ENCODE assay signal across 16 cellular contexts in the genomic region with DNA sequence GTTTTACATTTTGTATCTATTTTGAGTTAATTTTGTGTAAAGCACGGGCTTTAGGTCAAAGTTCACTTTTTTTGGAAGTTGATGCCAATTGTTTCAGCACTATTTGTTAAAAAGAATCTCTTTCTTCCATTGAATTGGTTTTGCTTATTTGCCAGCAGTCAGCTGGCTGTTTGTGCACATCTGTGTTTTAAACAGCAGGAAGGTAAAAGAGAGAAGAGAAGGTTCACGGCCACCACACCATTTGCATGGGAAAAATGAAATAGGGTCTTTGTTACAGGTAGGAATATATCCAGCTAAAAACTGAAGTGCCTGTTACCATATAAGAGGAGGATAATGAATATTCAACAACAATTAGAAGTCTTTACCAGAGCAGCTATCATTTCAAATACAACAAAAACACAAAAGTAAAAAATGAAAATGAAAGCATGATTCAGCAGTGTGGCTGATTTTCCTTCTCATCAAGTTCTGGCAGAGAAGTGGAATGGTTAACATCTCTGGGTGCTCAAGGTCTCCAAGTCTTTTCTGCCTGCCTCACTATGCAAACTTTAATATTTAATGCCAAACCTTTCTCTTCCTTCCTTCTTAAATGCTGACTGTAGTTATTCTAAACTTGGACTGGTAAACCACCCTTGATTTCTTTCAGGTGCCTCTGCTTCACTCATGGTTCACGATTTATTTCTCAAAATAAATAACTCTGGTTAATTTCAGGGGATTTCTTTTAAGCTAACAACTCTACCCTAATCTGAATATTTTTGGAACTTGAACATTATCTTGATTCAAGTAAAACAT.
DNase-seq lines count a peak whose midpoint lies in the region; ATAC-seq and TF ChIP-seq lines count a peak whose summit lies in the region.
"Had no signal": no experiment of that assay in that cellular context is flagged by ENCODE, and none has a peak within 500 bp of the region (broad histone marks: within the 10 kb centered on the region; RNA-seq: fewer than 3 reads in every experiment).

No MANE protein-coding gene starts in this region.

- no peaks in the 10 kb centered on the region for H3K4me1 Mint-ChIP-seq in activated CD4-positive, alpha-beta memory T cell treated with anti-CD3 and anti-CD28 coated beads for 36 hours (ENCODE audit: low read depth)
- H3K4me1 Mint-ChIP-seq: activated naive CD8-positive, alpha-beta T cell treated with anti-CD3 and anti-CD28 coated beads, Interleukin-2, amount 10 ng/mL, durations not matched to agents 7 days and 5 days; GM23338 had no signal

- peaks cover 2% of the 10 kb centered on the region for H3K9me3 Mint-ChIP-seq in activated CD4-positive, alpha-beta memory T cell treated with anti-CD3 and anti-CD28 coated beads for 36 hours
- H3K9me3 Mint-ChIP-seq: GM23338 had no signal

- H3K4me1 ChIP-seq in ACC112 (ENCODE audit: control insufficient read depth, insufficient read depth, low read length, unreplicated experiment), result no peaks in the 10 kb centered on the region
- H3K4me1 ChIP-seq in upper lobe of left lung, result no peaks in the 10 kb centered on the region
- H3K4me1 ChIP-seq: prostate gland, tibial artery had no signal

- H3K36me3 ChIP-seq in ACC112 (ENCODE audit: insufficient read depth, low read length) (no peaks in the 10 kb centered on the region), upper lobe of left lung (no peaks in the 10 kb centered on the region)
- H3K36me3 ChIP-seq: heart right ventricle, prostate gland, tibial artery had no signal

- no peaks in the 10 kb centered on the region for H3K36me3 Mint-ChIP-seq in activated CD4-positive, alpha-beta memory T cell treated with anti-CD3 and anti-CD28 coated beads for 36 hours
- H3K36me3 Mint-ChIP-seq: activated naive CD8-positive, alpha-beta T cell treated with anti-CD3 and anti-CD28 coated beads, Interleukin-2, amount 10 ng/mL, durations not matched to agents 7 days and 5 days had no signal

- peak overlapping the region; percentile 45 for H2AFZ ChIP-seq in ACC112 (ENCODE audit: low read length, unreplicated experiment)
- H2AFZ ChIP-seq: GM23338 had no signal

- no peak for TF ChIP-seq CTCF in upper lobe of left lung (IDR thresholded peaks at IDR 0.05)

- DNase-seq in NCI-H460 (ENCODE audit: extremely low read depth, low read depth) (peak; percentile 9), NCI-H2081 treated with DMSO at 0.1 percent for 48 hours (lab: John Stamatoyannopoulos, UW) (no peak), upper lobe of left lung (no peak)
- no peak for DNase-seq in activated CD4-positive, alpha-beta memory T cell treated with anti-CD3 and anti-CD28 coated beads for 36 hours
- no peak for DNase-seq in activated CD4-positive, alpha-beta T cell treated with anti-CD3 and anti-CD28 coated beads, Interleukin-2, amount 50 U/mL, for 48 hours
- DNase-seq: activated naive CD8-positive, alpha-beta T cell treated with anti-CD3 and anti-CD28 coated beads, Interleukin-2, amount 10 ng/mL, durations not matched to agents 7 days and 5 days; effector memory CD4-positive, alpha-beta T cell; NCI-H2171 treated with DMSO at 0.1 percent for 48 hours; tibial artery had no signal

- H3K79me2 ChIP-seq in ACC112 (ENCODE audit: control insufficient read depth, insufficient read depth, low read length, unreplicated experiment), result no peaks in the 10 kb centered on the region

- CTCF ChIA-PET in activated CD4-positive, alpha-beta memory T cell treated with anti-CD3 and anti-CD28 coated beads for 36 hours (lab: Charles Lee), result no interaction called here

- no peak overlapping the region for H3K4me3 Mint-ChIP-seq in activated CD4-positive, alpha-beta memory T cell treated with anti-CD3 and anti-CD28 coated beads for 36 hours
- H3K4me3 Mint-ChIP-seq: activated naive CD8-positive, alpha-beta T cell treated with anti-CD3 and anti-CD28 coated beads, Interleukin-2, amount 10 ng/mL, durations not matched to agents 7 days and 5 days; GM23338 had no signal

- intact Hi-C loops in activated CD4-positive, alpha-beta memory T cell treated with anti-CD3 and anti-CD28 coated beads for 36 hours (cut with micrococcal nuclease), result no loop called here

- 65 to 71% methylated on average over 3 of the region's 3 CpGs for WGBS in upper lobe of left lung, 2 donors

- no peak overlapping the region for H3K27ac Mint-ChIP-seq in activated CD4-positive, alpha-beta memory T cell treated with anti-CD3 and anti-CD28 coated beads for 36 hours
- H3K27ac Mint-ChIP-seq: activated naive CD8-positive, alpha-beta T cell treated with anti-CD3 and anti-CD28 coated beads, Interleukin-2, amount 10 ng/mL, durations not matched to agents 7 days and 5 days; GM23338 had no signal

- H3K27ac ChIP-seq in ACC112 (ENCODE audit: low read depth, low read length) (no peak overlapping the region), upper lobe of left lung (no peak overlapping the region)
- H3K27ac ChIP-seq: heart right ventricle, prostate gland, tibial artery had no signal

- no peak for TF ChIP-seq EP300 in upper lobe of left lung (IDR thresholded peaks at IDR 0.05)

- TF ChIP-seq POLR2A in upper lobe of left lung (IDR thresholded peaks at IDR 0.05), result no peak

- H3K27me3 ChIP-seq in ACC112 (ENCODE audit: insufficient read depth, low read length) (no peaks in the 10 kb centered on the region), upper lobe of left lung (no peaks in the 10 kb centered on the region)
- H3K27me3 ChIP-seq: heart right ventricle, tibial artery had no signal

- H3K27me3 Mint-ChIP-seq in activated CD4-positive, alpha-beta memory T cell treated with anti-CD3 and anti-CD28 coated beads for 36 hours, result no peaks in the 10 kb centered on the region
- H3K27me3 Mint-ChIP-seq: activated naive CD8-positive, alpha-beta T cell treated with anti-CD3 and anti-CD28 coated beads, Interleukin-2, amount 10 ng/mL, durations not matched to agents 7 days and 5 days had no signal

- peak; percentile 51 for ATAC-seq in GM19023 (IDR thresholded peaks at IDR 0.05; ENCODE audit: unreplicated experiment)
- ATAC-seq in HG02798 (IDR thresholded peaks at IDR 0.05; ENCODE audit: poor library complexity, unreplicated experiment), result peak; percentile 65
- ATAC-seq in upper lobe of left lung (ENCODE audit: low FRiP score in 2 of 2), result no peak
- ATAC-seq: GM23338 had no signal

- H3K9me3 ChIP-seq in upper lobe of left lung, result no peaks in the 10 kb centered on the region
- H3K9me3 ChIP-seq: heart right ventricle, prostate gland, tibial artery had no signal

- POLR2A ChIA-PET in activated CD4-positive, alpha-beta memory T cell treated with anti-CD3 and anti-CD28 coated beads for 36 hours (lab: Charles Lee), result no interaction called here

- H3K4me3 ChIP-seq in ACC112 (ENCODE audit: low read depth, low read length), result peak overlapping the region; percentile 71
- H3K4me3 ChIP-seq in upper lobe of left lung, result no peak overlapping the region
- H3K4me3 ChIP-seq: GM23338, heart right ventricle, lung, prostate gland, tibial artery had no signal

Comparison
In these comparisons a context has a peak if more than half of its experiments do, and no peak if none do; other contexts are left out.
1. ATAC-seq: peak in GM19023 (single experiment) and HG02798 (single experiment); none in upper lobe of left lung (0 of 2).